ENCODE assay signal across 3 cellular contexts in the genomic region with DNA sequence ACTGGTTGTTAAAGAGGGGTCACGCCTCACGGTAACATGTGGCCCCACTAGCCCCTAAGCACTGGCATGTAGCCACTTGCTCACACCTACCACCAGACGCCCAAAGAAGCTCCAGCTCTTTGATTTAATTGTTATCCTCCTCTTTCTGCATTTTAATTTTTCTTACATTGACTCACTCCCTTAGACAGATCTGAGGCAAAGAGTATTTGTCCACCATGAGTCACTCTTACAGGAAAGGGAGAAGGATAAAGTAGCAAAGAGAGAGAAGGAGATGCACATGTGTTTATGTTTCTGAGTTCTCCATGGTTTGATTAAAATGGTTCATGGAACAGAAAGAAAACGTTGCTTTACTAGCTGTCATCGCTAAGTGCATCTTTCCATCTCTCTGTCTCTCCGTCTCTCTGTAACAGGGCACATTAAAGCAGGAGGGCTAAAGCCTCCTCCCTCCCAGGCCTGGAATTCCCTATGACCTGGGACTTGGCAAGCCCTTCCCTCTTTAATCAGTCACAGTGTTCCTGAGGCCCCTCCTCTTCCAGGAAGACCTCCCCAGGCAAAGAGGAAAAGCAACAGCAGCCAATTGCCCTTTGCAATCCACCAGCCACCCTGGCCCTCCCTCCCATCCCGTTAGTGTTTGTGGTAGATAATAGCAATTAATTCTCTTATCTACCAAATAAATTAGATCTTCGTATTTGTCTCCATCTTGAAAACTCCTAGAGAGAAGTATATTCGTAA.
TF ChIP-seq lines count a peak whose summit lies in the region.

No MANE protein-coding gene starts in this region.

TF ChIP-seq in liver, 16 proteins besides CTCF, POLR2A, EP300 and RAD21:
- TF ChIP-seq HNF4A (conservative IDR thresholded peaks at IDR 0.05) (peak; percentile 50 to 60), RXRA (IDR thresholded peaks at IDR 0.05) (peak; percentile 35 to 50), EGR1 (IDR thresholded peaks at IDR 0.05; ENCODE audit: low read depth in 2 of 2) (no peak), JUND (IDR thresholded peaks at IDR 0.05) (peak in 1 of 2 donors; percentile 42), TAF1 (conservative IDR thresholded peaks at IDR 0.05) (no peak), FOXA1 (IDR thresholded peaks at IDR 0.05) (no peak), YY1 (IDR thresholded peaks at IDR 0.05) (peak; percentile 11), SP1 (IDR thresholded peaks at IDR 0.05) (peak; percentile 55), NR2F2 (IDR thresholded peaks at IDR 0.05) (no peak), FOXA2 (IDR thresholded peaks at IDR 0.05) (no peak), GABPA (IDR thresholded peaks at IDR 0.05 in 1 of 2, conservative IDR thresholded peaks at IDR 0.05 in 1 of 2) (peak in 1 of 2 donors; percentile 43)
- TF ChIP-seq, protein P1, sequence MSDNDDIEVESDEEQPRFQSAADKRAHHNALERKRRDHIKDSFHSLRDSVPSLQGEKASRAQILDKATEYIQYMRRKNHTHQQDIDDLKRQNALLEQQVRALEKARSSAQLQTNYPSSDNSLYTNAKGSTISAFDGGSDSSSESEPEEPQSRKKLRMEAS (IDR thresholded peaks at IDR 0.05): peak; percentile 63
TF ChIP-seq in liver: peak in this region for 7.

TF ChIP-seq in HepG2, 621 proteins besides CTCF, POLR2A, EP300 and RAD21:
- TF ChIP-seq ZNF746 (CRISPR knock-in tag; IDR thresholded peaks at IDR 0.05): no peak
- no peak for TF ChIP-seq THYN1 (CRISPR knock-in tag; IDR thresholded peaks at IDR 0.05; ENCODE audit: borderline replicate concordance, low read depth)
- TF ChIP-seq, protein P2, sequence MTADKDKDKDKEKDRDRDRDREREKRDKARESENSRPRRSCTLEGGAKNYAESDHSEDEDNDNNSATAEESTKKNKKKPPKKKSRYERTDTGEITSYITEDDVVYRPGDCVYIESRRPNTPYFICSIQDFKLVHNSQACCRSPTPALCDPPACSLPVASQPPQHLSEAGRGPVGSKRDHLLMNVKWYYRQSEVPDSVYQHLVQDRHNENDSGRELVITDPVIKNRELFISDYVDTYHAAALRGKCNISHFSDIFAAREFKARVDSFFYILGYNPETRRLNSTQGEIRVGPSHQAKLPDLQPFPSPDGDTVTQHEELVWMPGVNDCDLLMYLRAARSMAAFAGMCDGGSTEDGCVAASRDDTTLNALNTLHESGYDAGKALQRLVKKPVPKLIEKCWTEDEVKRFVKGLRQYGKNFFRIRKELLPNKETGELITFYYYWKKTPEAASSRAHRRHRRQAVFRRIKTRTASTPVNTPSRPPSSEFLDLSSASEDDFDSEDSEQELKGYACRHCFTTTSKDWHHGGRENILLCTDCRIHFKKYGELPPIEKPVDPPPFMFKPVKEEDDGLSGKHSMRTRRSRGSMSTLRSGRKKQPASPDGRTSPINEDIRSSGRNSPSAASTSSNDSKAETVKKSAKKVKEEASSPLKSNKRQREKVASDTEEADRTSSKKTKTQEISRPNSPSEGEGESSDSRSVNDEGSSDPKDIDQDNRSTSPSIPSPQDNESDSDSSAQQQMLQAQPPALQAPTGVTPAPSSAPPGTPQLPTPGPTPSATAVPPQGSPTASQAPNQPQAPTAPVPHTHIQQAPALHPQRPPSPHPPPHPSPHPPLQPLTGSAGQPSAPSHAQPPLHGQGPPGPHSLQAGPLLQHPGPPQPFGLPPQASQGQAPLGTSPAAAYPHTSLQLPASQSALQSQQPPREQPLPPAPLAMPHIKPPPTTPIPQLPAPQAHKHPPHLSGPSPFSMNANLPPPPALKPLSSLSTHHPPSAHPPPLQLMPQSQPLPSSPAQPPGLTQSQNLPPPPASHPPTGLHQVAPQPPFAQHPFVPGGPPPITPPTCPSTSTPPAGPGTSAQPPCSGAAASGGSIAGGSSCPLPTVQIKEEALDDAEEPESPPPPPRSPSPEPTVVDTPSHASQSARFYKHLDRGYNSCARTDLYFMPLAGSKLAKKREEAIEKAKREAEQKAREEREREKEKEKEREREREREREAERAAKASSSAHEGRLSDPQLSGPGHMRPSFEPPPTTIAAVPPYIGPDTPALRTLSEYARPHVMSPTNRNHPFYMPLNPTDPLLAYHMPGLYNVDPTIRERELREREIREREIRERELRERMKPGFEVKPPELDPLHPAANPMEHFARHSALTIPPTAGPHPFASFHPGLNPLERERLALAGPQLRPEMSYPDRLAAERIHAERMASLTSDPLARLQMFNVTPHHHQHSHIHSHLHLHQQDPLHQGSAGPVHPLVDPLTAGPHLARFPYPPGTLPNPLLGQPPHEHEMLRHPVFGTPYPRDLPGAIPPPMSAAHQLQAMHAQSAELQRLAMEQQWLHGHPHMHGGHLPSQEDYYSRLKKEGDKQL (CRISPR knock-in tag; IDR thresholded peaks at IDR 0.05; ENCODE audit: low read depth): no peak
- TF ChIP-seq ZNF496 (CRISPR knock-in tag; IDR thresholded peaks at IDR 0.05; ENCODE audit: insufficient replicate concordance): no peak
- TF ChIP-seq NCOR1 (IDR thresholded peaks at IDR 0.05; ENCODE audit: borderline replicate concordance, low read length): no peak
- no peak for TF ChIP-seq NKX3-1 (CRISPR knock-in tag; IDR thresholded peaks at IDR 0.05)
- no peak for TF ChIP-seq ZFP90 (CRISPR knock-in tag; IDR thresholded peaks at IDR 0.05; ENCODE audit: borderline replicate concordance)
- no peak for TF ChIP-seq HNRNPL (IDR thresholded peaks at IDR 0.05; ENCODE audit: low read depth, low read length)
- no peak for TF ChIP-seq TRIM22 (IDR thresholded peaks at IDR 0.05)
- no peak for TF ChIP-seq ZSCAN25 (CRISPR knock-in tag; IDR thresholded peaks at IDR 0.05)
- no peak for TF ChIP-seq SP5 (CRISPR knock-in tag; IDR thresholded peaks at IDR 0.05; ENCODE audit: borderline replicate concordance, low read depth)
- TF ChIP-seq BATF2 (CRISPR knock-in tag; IDR thresholded peaks at IDR 0.05): no peak
- no peak for TF ChIP-seq SRSF9 (IDR thresholded peaks at IDR 0.05; ENCODE audit: borderline replicate concordance, insufficient read depth, low read depth, low read length, poor library complexity, severe bottlenecking)
- TF ChIP-seq BRD4 (CRISPR knock-in tag; IDR thresholded peaks at IDR 0.05): no peak
- TF ChIP-seq, protein P3, sequence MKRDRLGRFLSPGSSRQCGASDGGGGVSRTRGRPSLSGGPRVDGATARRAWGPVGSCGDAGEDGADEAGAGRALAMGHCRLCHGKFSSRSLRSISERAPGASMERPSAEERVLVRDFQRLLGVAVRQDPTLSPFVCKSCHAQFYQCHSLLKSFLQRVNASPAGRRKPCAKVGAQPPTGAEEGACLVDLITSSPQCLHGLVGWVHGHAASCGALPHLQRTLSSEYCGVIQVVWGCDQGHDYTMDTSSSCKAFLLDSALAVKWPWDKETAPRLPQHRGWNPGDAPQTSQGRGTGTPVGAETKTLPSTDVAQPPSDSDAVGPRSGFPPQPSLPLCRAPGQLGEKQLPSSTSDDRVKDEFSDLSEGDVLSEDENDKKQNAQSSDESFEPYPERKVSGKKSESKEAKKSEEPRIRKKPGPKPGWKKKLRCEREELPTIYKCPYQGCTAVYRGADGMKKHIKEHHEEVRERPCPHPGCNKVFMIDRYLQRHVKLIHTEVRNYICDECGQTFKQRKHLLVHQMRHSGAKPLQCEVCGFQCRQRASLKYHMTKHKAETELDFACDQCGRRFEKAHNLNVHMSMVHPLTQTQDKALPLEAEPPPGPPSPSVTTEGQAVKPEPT (CRISPR knock-in tag; IDR thresholded peaks at IDR 0.05; ENCODE audit: low read depth): no peak
- no peak for TF ChIP-seq ZNF337 (CRISPR knock-in tag; IDR thresholded peaks at IDR 0.05; ENCODE audit: borderline replicate concordance, low read depth)
TF ChIP-seq in HepG2: peak in this region for 0.

TF ChIP-seq in endothelial cell of umbilical vein, 7 proteins besides CTCF, POLR2A, EP300 and RAD21:
- TF ChIP-seq FOS (IDR thresholded peaks at IDR 0.05; ENCODE audit: borderline replicate concordance, insufficient read depth, low read length) (no peak), POLR2AphosphoS5 (IDR thresholded peaks at IDR 0.05; ENCODE audit: insufficient read depth, low read depth, low read length) (no peak), GATA2 (IDR thresholded peaks at IDR 0.05; ENCODE audit: insufficient read depth, insufficient read length, low read depth, low read length) (no peak), EZH2 (IDR thresholded peaks at IDR 0.05; ENCODE audit: borderline replicate concordance, low read depth, low read length, severe bottlenecking) (no peak), JUN (IDR thresholded peaks at IDR 0.05; ENCODE audit: borderline replicate concordance, insufficient read depth, insufficient read length, low read depth) (no peak), MYC (IDR thresholded peaks at IDR 0.05; ENCODE audit: low read depth, low read length) (no peak)
- TF ChIP-seq, protein P1 (IDR thresholded peaks at IDR 0.05; ENCODE audit: insufficient read depth, insufficient read length): no peak
